15 cellular contexts compared by ENCODE assay signal in the genomic region with DNA sequence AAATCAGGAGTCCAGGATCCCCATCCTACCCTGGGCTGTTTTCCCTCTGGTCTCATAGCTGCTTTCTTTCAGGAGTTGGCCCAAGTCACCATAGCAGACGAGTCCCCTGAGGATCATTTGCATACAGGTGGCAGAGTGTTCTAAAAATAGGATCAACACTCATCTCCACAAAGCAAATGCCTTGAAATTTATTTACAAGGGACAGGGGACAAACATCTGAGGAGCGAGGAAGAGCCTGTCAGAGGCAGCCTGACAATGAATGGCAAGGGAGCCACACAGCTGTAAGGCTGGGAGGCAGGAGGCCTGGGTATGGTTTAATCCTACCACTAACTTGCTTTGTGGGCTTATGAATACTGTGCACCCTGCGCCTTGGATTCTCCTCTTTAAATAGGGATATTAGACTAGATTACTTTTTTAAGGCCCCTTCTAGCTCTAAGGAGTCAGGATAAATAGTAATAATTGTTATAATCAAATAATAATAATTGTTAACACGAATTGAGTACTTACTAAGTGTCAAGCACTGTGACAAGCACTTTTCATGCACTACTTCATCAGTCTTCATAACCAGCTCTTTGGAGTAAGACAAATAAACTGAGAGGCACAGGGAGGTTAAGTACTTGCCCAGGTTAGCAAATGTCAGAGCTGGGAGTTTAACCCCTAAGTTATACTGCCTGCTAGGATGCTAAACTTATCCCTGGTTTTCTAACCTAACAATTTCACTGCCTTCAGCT. TPM values are rescaled to one million over a fixed set of nuclear protein-coding genes. Genes with fewer than 3 reads are reported as not detected.
A peak's percentile ranks its signal among the peaks of the same experiment; 100 is the strongest.
DNase-seq lines count a peak whose midpoint lies in the region; ATAC-seq and TF ChIP-seq lines count a peak whose summit lies in the region.
"Had no signal": no experiment of that assay in that cellular context is flagged by ENCODE, and none has a peak within 500 bp of the region (broad histone marks: within the 10 kb centered on the region; RNA-seq: fewer than 3 reads in every experiment).

No MANE protein-coding gene starts in this region.

- no peak overlapping the region for H3K27ac Mint-ChIP-seq in activated CD8-positive, alpha-beta memory T cell treated with anti-CD3 and anti-CD28 coated beads, Interleukin-2, amount 10 ng/mL, durations not matched to agents 7 days and 5 days
- H3K27ac Mint-ChIP-seq: activated naive CD4-positive, alpha-beta T cell treated with anti-CD3 and anti-CD28 coated beads for 36 hours had no signal

- H3K4me3 Mint-ChIP-seq in activated CD8-positive, alpha-beta memory T cell treated with anti-CD3 and anti-CD28 coated beads, Interleukin-2, amount 10 ng/mL, durations not matched to agents 7 days and 5 days: no peak overlapping the region
- H3K4me3 Mint-ChIP-seq: activated naive CD4-positive, alpha-beta T cell treated with anti-CD3 and anti-CD28 coated beads for 36 hours had no signal

- peaks cover 6% of the 10 kb centered on the region for H3K4me1 Mint-ChIP-seq in activated CD8-positive, alpha-beta memory T cell treated with anti-CD3 and anti-CD28 coated beads, Interleukin-2, amount 10 ng/mL, durations not matched to agents 7 days and 5 days

- H3K27me3 Mint-ChIP-seq in activated CD8-positive, alpha-beta memory T cell treated with anti-CD3 and anti-CD28 coated beads, Interleukin-2, amount 10 ng/mL, durations not matched to agents 7 days and 5 days: peaks cover 5% of the 10 kb centered on the region

- no peaks in the 10 kb centered on the region for H3K36me3 Mint-ChIP-seq in activated CD8-positive, alpha-beta memory T cell treated with anti-CD3 and anti-CD28 coated beads, Interleukin-2, amount 10 ng/mL, durations not matched to agents 7 days and 5 days

- CTCF ChIA-PET in activated CD8-positive, alpha-beta memory T cell treated with anti-CD3 and anti-CD28 coated beads, Interleukin-2, amount 10 ng/mL, durations not matched to agents 7 days and 5 days (lab: Charles Lee): no interaction called here

- no peak for TF ChIP-seq CTCF in GM10266 (IDR thresholded peaks at IDR 0.05; ENCODE audit: control insufficient read depth, insufficient read depth, low read depth, missing control alignments)

- intact Hi-C loops in left colon (cut with DNase I, micrococcal nuclease): no loop called here

- peak; percentile 20 for DNase-seq in GM10266 (ENCODE audit: extremely low spot score)
- DNase-seq in NCI-H2171 (lab: John Stamatoyannopoulos, UW): peak; percentile 71
- DNase-seq in left colon: no peak
- no peak for DNase-seq in OCI-M2 (lab: John Stamatoyannopoulos, UW; ENCODE audit: unreplicated experiment)
- no peak for DNase-seq in activated CD8-positive, alpha-beta memory T cell treated with anti-CD3 and anti-CD28 coated beads, Interleukin-2, amount 10 ng/mL, durations not matched to agents 7 days and 5 days
- no peak for DNase-seq in activated CD8-positive, alpha-beta memory T cell treated with anti-CD3 and anti-CD28 coated beads for 24 hours
- DNase-seq: activated naive CD4-positive, alpha-beta T cell treated with anti-CD3 and anti-CD28 coated beads for 36 hours; head of caudate nucleus; RPMI8226; stimulated activated CD4-positive, alpha-beta T cell treated with anti-CD3 and anti-CD28 coated beads, Interleukin-12 subunit alpha, Interleukin-12 subunit beta, amount 100 ng/mL, for 4 hours; stimulated activated naive CD4-positive, alpha-beta T cell had no signal

- H3K9me3 Mint-ChIP-seq in activated CD8-positive, alpha-beta memory T cell treated with anti-CD3 and anti-CD28 coated beads, Interleukin-2, amount 10 ng/mL, durations not matched to agents 7 days and 5 days (ENCODE audit: low read depth): no peaks in the 10 kb centered on the region
- H3K9me3 Mint-ChIP-seq: activated naive CD4-positive, alpha-beta T cell treated with anti-CD3 and anti-CD28 coated beads for 36 hours had no signal

- ATAC-seq in HG02981 (IDR thresholded peaks at IDR 0.05; ENCODE audit: unreplicated experiment): peak; percentile 63
- ATAC-seq in left colon: peak; percentile 67
- no peak for ATAC-seq in activated CD8-positive, alpha-beta memory T cell treated with anti-CD3 and anti-CD28 coated beads, Interleukin-2, amount 10 ng/mL, durations not matched to agents 7 days and 5 days
- no peak for ATAC-seq in HG03442 (IDR thresholded peaks at IDR 0.05; ENCODE audit: unreplicated experiment)
- ATAC-seq: activated CD4-positive, CD25-positive, alpha-beta regulatory T cell treated with anti-CD3 and anti-CD28 coated beads, Interleukin-2, amount 50 U/mL, for 24 hours; HepG2 had no signal

RNA-seq across cellular contexts. Expression of gene RAB3B, which starts 34.5 kb away (rescaled TPM):
- total RNA-seq in left colon: 1 to 10 TPM; 3.2 to 9.2 TPM
- total RNA-seq in activated CD8-positive, alpha-beta memory T cell treated with anti-CD3 and anti-CD28 coated beads, Interleukin-2, amount 10 ng/mL, durations not matched to agents 7 days and 5 days: under 1 TPM in 1 of 2 experiments, not detected in 1; 0.05 TPM

Comparison
In these comparisons a context has a peak if more than half of its experiments do, and no peak if none do; other contexts are left out.
1. DNase-seq: peak in GM10266 (single experiment) and NCI-H2171 (single experiment); none in left colon (0 of 2), OCI-M2 (single experiment), activated CD8-positive, alpha-beta memory T cell treated with anti-CD3 and anti-CD28 coated beads, Interleukin-2, amount 10 ng/mL, durations not matched to agents 7 days and 5 days (single experiment) and activated CD8-positive, alpha-beta memory T cell treated with anti-CD3 and anti-CD28 coated beads for 24 hours (single experiment).
2. ATAC-seq: peak in HG02981 (single experiment) and left colon (single experiment); none in activated CD8-positive, alpha-beta memory T cell treated with anti-CD3 and anti-CD28 coated beads, Interleukin-2, amount 10 ng/mL, durations not matched to agents 7 days and 5 days (single experiment) and HG03442 (single experiment).
3. RNA of gene RAB3B, which starts 34.5 kb away (total RNA-seq): 3.2 to 9.2 TPM in left colon; 0.05 TPM in activated CD8-positive, alpha-beta memory T cell treated with anti-CD3 and anti-CD28 coated beads, Interleukin-2, amount 10 ng/mL, durations not matched to agents 7 days and 5 days; every median in the first group is over 4 times any median in the second.